ENCODE assay signal across 19 cellular contexts in the genomic region with DNA sequence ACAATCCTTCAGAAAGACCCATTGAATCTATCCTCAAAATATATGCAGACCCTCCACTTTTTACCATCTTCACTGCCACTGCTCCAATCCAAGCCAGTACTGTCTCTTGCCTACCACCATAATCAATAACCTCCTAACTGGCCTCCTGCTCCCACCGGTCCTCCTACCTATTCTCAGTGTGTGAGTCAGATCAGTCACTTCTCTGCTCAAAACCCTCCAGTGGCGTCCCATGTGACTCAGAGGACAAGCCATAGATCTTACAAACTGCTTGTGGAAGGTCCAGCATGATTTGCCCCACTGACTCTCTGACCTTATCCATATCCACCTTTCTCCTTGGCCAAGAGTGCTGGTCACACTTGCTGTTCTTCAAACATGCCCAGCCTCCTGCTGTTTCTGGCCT.
"Had no signal": no experiment of that assay in that cellular context is flagged by ENCODE, and none has a peak within 500 bp of the region (broad histone marks: within the 10 kb centered on the region; RNA-seq: fewer than 3 reads in every experiment).

No MANE protein-coding gene starts in this region.

- H3K27ac ChIP-seq: ascending aorta, epithelial cell of prostate, right atrium auricular region, suprapubic skin had no signal

- H3K36me3 ChIP-seq: ascending aorta, right atrium auricular region, suprapubic skin had no signal

- H3K4me3 ChIP-seq: ascending aorta, right atrium auricular region, suprapubic skin had no signal

- DNase-seq: activated B cell treated with CpG ODN at 0.5 μM for 24 hours; activated CD4-positive, alpha-beta T cell treated with anti-CD3 and anti-CD28 coated beads, Interleukin-2, amount 50 U/mL, for 4 hours; activated CD8-positive, alpha-beta memory T cell treated with anti-CD3 and anti-CD28 coated beads, Interleukin-2, amount 10 ng/mL, durations not matched to agents 7 days and 5 days; activated gamma-delta T cell treated with Interleukin-2 at 50 U/mL for 16 hours; activated T-cell treated with anti-CD3 and anti-CD28 coated beads, Interleukin-2, amount 50 U/mL, for 4 hours; head of caudate nucleus; immature natural killer cell; mesendoderm; nephron progenitor cell; occipital lobe; stimulated activated CD4-positive, alpha-beta T cell treated with anti-CD3 and anti-CD28 coated beads, Interleukin-4, amount 100 ng/mL, for 1 hour; stimulated activated naive CD4-positive, alpha-beta T cell had no signal

- H3K4me1 ChIP-seq: ascending aorta, right atrium auricular region, suprapubic skin had no signal

- H3K27me3 ChIP-seq: ascending aorta, right atrium auricular region, suprapubic skin had no signal

- FAIRE-seq: bronchial epithelial cell, frontal cortex, TTC549 had no signal

- H3K9me3 ChIP-seq: ascending aorta, right atrium auricular region, suprapubic skin had no signal

- ATAC-seq: activated CD8-positive, alpha-beta memory T cell treated with anti-CD3 and anti-CD28 coated beads, Interleukin-2, amount 10 ng/mL, durations not matched to agents 7 days and 5 days; activated T-cell treated with anti-CD3 and anti-CD28 coated beads, Interleukin-2, amount 50 U/mL, for 4 hours had no signal
